In genomic region chr5:17748196-17748595, GRCh38 we compare ENCODE assay signal across 18 cellular contexts.
DNase-seq lines count a peak whose midpoint lies in the region; ATAC-seq and TF ChIP-seq lines count a peak whose summit lies in the region.
"Had no signal": no experiment of that assay in that cellular context is flagged by ENCODE, and none has a peak within 500 bp of the region (broad histone marks: within the 10 kb centered on the region; RNA-seq: fewer than 3 reads in every experiment).

No MANE protein-coding gene starts in this region.

- H3K27me3 ChIP-seq in neutrophil, result no peaks in the 10 kb centered on the region

- H3K9me3 ChIP-seq in HEK293 (ENCODE audit: control insufficient read depth, insufficient read depth, low read depth, low read length) (no peaks in the 10 kb centered on the region), neutrophil (no peaks in the 10 kb centered on the region)
- H3K9me3 ChIP-seq: Caco-2 had no signal

- no peak overlapping the region for H3K4me3 ChIP-seq in HEK293 (ENCODE audit: low read depth, low read length)
- H3K4me3 ChIP-seq in neutrophil (ENCODE audit: low read depth in 1 of 2, low read length in 1 of 2), result no peak overlapping the region
- H3K4me3 ChIP-seq: GM23248 had no signal

- no peaks in the 10 kb centered on the region for H3K36me3 Mint-ChIP-seq in activated CD8-positive, alpha-beta memory T cell treated with anti-CD3 and anti-CD28 coated beads, Interleukin-2, amount 10 ng/mL, durations not matched to agents 7 days and 5 days
- no peaks in the 10 kb centered on the region for H3K36me3 Mint-ChIP-seq in mesothelial cell of epicardium
- H3K36me3 Mint-ChIP-seq: CD4-positive, CD25-positive, alpha-beta regulatory T cell had no signal

- H3K4me1 ChIP-seq in HEK293 (ENCODE audit: control insufficient read depth, insufficient read depth, low read length) (no peaks in the 10 kb centered on the region), neutrophil (ENCODE audit: control insufficient read depth in 1 of 2, insufficient read depth in 1 of 2, low read depth in 1 of 2, low read length in 1 of 2) (peaks cover 11 to 13% of the 10 kb centered on the region in 2 experiments)
- H3K4me1 ChIP-seq: Caco-2 had no signal

- no peak overlapping the region for H3K27ac Mint-ChIP-seq in activated CD8-positive, alpha-beta memory T cell treated with anti-CD3 and anti-CD28 coated beads, Interleukin-2, amount 10 ng/mL, durations not matched to agents 7 days and 5 days
- H3K27ac Mint-ChIP-seq in mesothelial cell of epicardium, result no peak overlapping the region
- H3K27ac Mint-ChIP-seq: CD4-positive, CD25-positive, alpha-beta regulatory T cell; T-helper 17 cell had no signal

- no peak for ATAC-seq in activated CD8-positive, alpha-beta memory T cell treated with anti-CD3 and anti-CD28 coated beads, Interleukin-2, amount 10 ng/mL, durations not matched to agents 7 days and 5 days
- ATAC-seq in HG03045 (IDR thresholded peaks at IDR 0.05; ENCODE audit: unreplicated experiment), result no peak
- ATAC-seq: T-helper 17 cell had no signal

- TF ChIP-seq CTCF in HEK293 (tag by site-specific recombination; IDR thresholded peaks at IDR 0.05) (no peak), neutrophil (IDR thresholded peaks at IDR 0.05) (no peak), mesothelial cell of epicardium (IDR thresholded peaks at IDR 0.05; ENCODE audit: unreplicated experiment) (no peak)

- DNase-seq in MV-4-11 (lab: John Stamatoyannopoulos, UW), result peak; percentile 84
- DNase-seq in NOMO-1 treated with dmso at 0.1 percent for 144 hours (lab: John Stamatoyannopoulos, UW; ENCODE audit: unreplicated experiment), result peak; percentile 78
- DNase-seq in activated CD8-positive, alpha-beta memory T cell treated with anti-CD3 and anti-CD28 coated beads, Interleukin-2, amount 10 ng/mL, durations not matched to agents 7 days and 5 days, result no peak
- no peak for DNase-seq in mesothelial cell of epicardium (ENCODE audit: low spot score in 2 of 2, unreplicated experiment in 2 of 2)
- DNase-seq: ACHN; AML-193; Caco-2; CD4-positive, CD25-positive, alpha-beta regulatory T cell; GM23248; HCEC 1CT; NCI-H187; NCI-H446 treated with DMSO at 0.1 percent for 48 hours; SHP77; T-helper 17 cell had no signal

- peaks cover 2% of the 10 kb centered on the region for H3K9me3 Mint-ChIP-seq in activated CD8-positive, alpha-beta memory T cell treated with anti-CD3 and anti-CD28 coated beads, Interleukin-2, amount 10 ng/mL, durations not matched to agents 7 days and 5 days (ENCODE audit: low read depth)
- H3K9me3 Mint-ChIP-seq in mesothelial cell of epicardium, result no peaks in the 10 kb centered on the region

- CTCF ChIA-PET in HEK293 (lab: Yijun Ruan, JAX), result interaction anchor here (0.5 to 1.2 kb wide), 2 partner anchors 20 to 45 kb away, joined by 5 read pairs; no protein-coding TSS in a partner anchor
- CTCF ChIA-PET in activated CD8-positive, alpha-beta memory T cell treated with anti-CD3 and anti-CD28 coated beads, Interleukin-2, amount 10 ng/mL, durations not matched to agents 7 days and 5 days (lab: Charles Lee), result no interaction called here

- no peaks in the 10 kb centered on the region for H3K4me1 Mint-ChIP-seq in activated CD8-positive, alpha-beta memory T cell treated with anti-CD3 and anti-CD28 coated beads, Interleukin-2, amount 10 ng/mL, durations not matched to agents 7 days and 5 days
- peaks cover 10% of the 10 kb centered on the region for H3K4me1 Mint-ChIP-seq in mesothelial cell of epicardium
- H3K4me1 Mint-ChIP-seq: CD4-positive, CD25-positive, alpha-beta regulatory T cell; T-helper 17 cell had no signal

- no peak overlapping the region for H3K27ac ChIP-seq in HEK293 (ENCODE audit: extremely low read depth, low read depth, low read length)
- peak overlapping the region; percentile 38 for H3K27ac ChIP-seq in neutrophil
- H3K27ac ChIP-seq: GM23248, KMS-11 had no signal

- H3K36me3 ChIP-seq in HEK293 (ENCODE audit: control insufficient read depth in 2 of 2, insufficient read depth in 1 of 2, low read length in 2 of 2) (no peaks in the 10 kb centered on the region), neutrophil (no peaks in the 10 kb centered on the region)

- POLR2A ChIA-PET in HEK293 (lab: Yijun Ruan, JAX), result no interaction called here

- no peak overlapping the region for H3K4me3 Mint-ChIP-seq in activated CD8-positive, alpha-beta memory T cell treated with anti-CD3 and anti-CD28 coated beads, Interleukin-2, amount 10 ng/mL, durations not matched to agents 7 days and 5 days
- no peak overlapping the region for H3K4me3 Mint-ChIP-seq in mesothelial cell of epicardium
- H3K4me3 Mint-ChIP-seq: CD4-positive, CD25-positive, alpha-beta regulatory T cell; T-helper 17 cell had no signal

- H3K27me3 Mint-ChIP-seq in activated CD8-positive, alpha-beta memory T cell treated with anti-CD3 and anti-CD28 coated beads, Interleukin-2, amount 10 ng/mL, durations not matched to agents 7 days and 5 days, result no peaks in the 10 kb centered on the region
- no peaks in the 10 kb centered on the region for H3K27me3 Mint-ChIP-seq in mesothelial cell of epicardium (ENCODE audit: low read depth)
- H3K27me3 Mint-ChIP-seq: CD4-positive, CD25-positive, alpha-beta regulatory T cell; T-helper 17 cell had no signal

TF ChIP-seq in HEK293, 187 proteins besides CTCF, POLR2A, EP300 and RAD21:
- TF ChIP-seq PRDM1 (tag by site-specific recombination; IDR thresholded peaks at IDR 0.05) (0 out of 2 replicates have a peak, but pooled peaks have one; percentile 17), ZNF580 (tag by site-specific recombination; IDR thresholded peaks at IDR 0.05) (no peak), ZNF658 (tag by site-specific recombination; IDR thresholded peaks at IDR 0.05) (no peak), ZNF600 (tag by site-specific recombination; IDR thresholded peaks at IDR 0.05) (no peak)
TF ChIP-seq in HEK293: peak in this region for 1.

Comparison
In these comparisons a context has a peak if more than half of its experiments do, and no peak if none do; other contexts are left out.
1. DNase-seq: peak in MV-4-11 (single experiment) and NOMO-1 treated with dmso at 0.1 percent for 144 hours (single experiment); none in activated CD8-positive, alpha-beta memory T cell treated with anti-CD3 and anti-CD28 coated beads, Interleukin-2, amount 10 ng/mL, durations not matched to agents 7 days and 5 days (single experiment) and mesothelial cell of epicardium (0 of 2).